In genomic region chr15:40807028-40807887, GRCh38 we compare ENCODE assay signal across 8 cellular contexts. TPM values are rescaled to one million over a fixed set of nuclear protein-coding genes. Genes with fewer than 3 reads are reported as not detected.
DNase-seq lines count a peak whose midpoint lies in the region; ATAC-seq, FAIRE-seq and TF ChIP-seq lines count a peak whose summit lies in the region.

DNAJC17 (minus strand) TSS chr15:40807473; CDS start chr15:40807446, 27 bp downstream.
A gene with protein sequence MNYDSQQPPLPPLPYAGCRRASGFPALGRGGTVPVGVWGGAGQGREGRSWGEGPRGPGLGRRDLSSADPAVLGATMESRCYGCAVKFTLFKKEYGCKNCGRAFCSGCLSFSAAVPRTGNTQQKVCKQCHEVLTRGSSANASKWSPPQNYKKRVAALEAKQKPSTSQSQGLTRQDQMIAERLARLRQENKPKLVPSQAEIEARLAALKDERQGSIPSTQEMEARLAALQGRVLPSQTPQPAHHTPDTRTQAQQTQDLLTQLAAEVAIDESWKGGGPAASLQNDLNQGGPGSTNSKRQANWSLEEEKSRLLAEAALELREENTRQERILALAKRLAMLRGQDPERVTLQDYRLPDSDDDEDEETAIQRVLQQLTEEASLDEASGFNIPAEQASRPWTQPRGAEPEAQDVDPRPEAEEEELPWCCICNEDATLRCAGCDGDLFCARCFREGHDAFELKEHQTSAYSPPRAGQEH (plus strand): TSS chr15:40807089. CDS start chr15:40807590, 501 bp downstream.

- H3K9me3 Mint-ChIP-seq in natural killer cell treated with Interleukin-12 subunit alpha and Interleukin-12 subunit beta and Interleukin-15 and Interleukin-18, amount 100 ng/mL, for 72 hours = no peaks in the 10 kb centered on the region

- H3K9ac ChIP-seq in Loucy (ENCODE audit: low read depth, low read length, poor library complexity, severe bottlenecking) = peak within 1 kb of the TSS; percentile 94

- no peaks in the 10 kb centered on the region for H3F3A ChIP-seq in Loucy (ENCODE audit: low read depth)

- H3K9me2 ChIP-seq in Loucy (replicated peaks; ENCODE audit: low read depth, low read length) = no peaks in the 10 kb centered on the region

- H3K36me3 Mint-ChIP-seq in natural killer cell treated with Interleukin-12 subunit alpha and Interleukin-12 subunit beta and Interleukin-15 and Interleukin-18, amount 100 ng/mL, for 72 hours = no peaks in the 10 kb centered on the region

- H3K79me2 ChIP-seq in Loucy (ENCODE audit: insufficient read depth, low read length) = peaks cover 26% of the 10 kb centered on the region; the same call in 1 of the 2 replicates

- H3K9me3 ChIP-seq in Loucy (ENCODE audit: insufficient read depth, low read depth, low read length) = no peaks in the 10 kb centered on the region

- TF ChIP-seq POLR2A in H54 (IDR thresholded peaks at IDR 0.05; ENCODE audit: low read depth, low read length) (peak; percentile 71), Raji (IDR thresholded peaks at IDR 0.05; ENCODE audit: insufficient read depth, low read depth, low read length) (peak; percentile 95)

- peak within 1 kb of the TSS; percentile 88 for H3K4me3 ChIP-seq in Loucy (ENCODE audit: low read length, poor library complexity, severe bottlenecking)

- no peaks in the 10 kb centered on the region for H3K27me3 Mint-ChIP-seq in natural killer cell treated with Interleukin-12 subunit alpha and Interleukin-12 subunit beta and Interleukin-15 and Interleukin-18, amount 100 ng/mL, for 72 hours

- H3K27ac Mint-ChIP-seq in natural killer cell treated with Interleukin-12 subunit alpha and Interleukin-12 subunit beta and Interleukin-15 and Interleukin-18, amount 100 ng/mL, for 72 hours = peak within 1 kb of the TSS; percentile 98 to 99

- H3K4me3 Mint-ChIP-seq in natural killer cell treated with Interleukin-12 subunit alpha and Interleukin-12 subunit beta and Interleukin-15 and Interleukin-18, amount 100 ng/mL, for 72 hours = peak within 1 kb of the TSS; percentile 100

- peak; percentile 21; the same call in 1 of the 2 replicates for TF ChIP-seq CTCF in Loucy (conservative IDR thresholded peaks at IDR 0.05; ENCODE audit: low read length)

- no peaks in the 10 kb centered on the region for H3K36me3 ChIP-seq in Loucy (ENCODE audit: insufficient read depth, low read length)

- DNase-seq in ELR (ENCODE audit: low read depth) (peak; percentile 98), H54 (ENCODE audit: insufficient read length, low spot score) (peak; percentile 95), fibroblast of peridontal ligament (ENCODE audit: extremely low read depth) (peak; percentile 98)
- peak; percentile 88 for DNase-seq in activated T-helper 9 cell treated with anti-CD3 and anti-CD28 coated beads, Interleukin-2, amount 50 U/mL, for 16 hours (ENCODE audit: low read depth)
- peak; percentile 97 for DNase-seq in natural killer cell treated with Interleukin-12 subunit alpha and Interleukin-12 subunit beta and Interleukin-15 and Interleukin-18, amount 100 ng/mL, for 72 hours (ENCODE audit: low spot score)
- DNase-seq in stimulated activated naive CD8-positive, alpha-beta T cell treated with anti-CD3 and anti-CD28 coated beads, Interleukin-15, Interleukin-2, amounts not matched to agents 100 U/mL and 50 U/mL, for 24 hours = peak; percentile 96

- peak; percentile 78 for FAIRE-seq in H54 (lab: Jason Lieb, UNC)

- H4K20me1 ChIP-seq in Loucy (ENCODE audit: insufficient read depth, low read length, poor library complexity, severe bottlenecking) = no peaks in the 10 kb centered on the region

- peak; percentile 99 for ATAC-seq in natural killer cell treated with Interleukin-12 subunit alpha and Interleukin-12 subunit beta and Interleukin-15 and Interleukin-18, amount 100 ng/mL, for 72 hours
- peak; percentile 99 for ATAC-seq in stimulated activated naive CD8-positive, alpha-beta T cell treated with anti-CD3 and anti-CD28 coated beads, Interleukin-15, Interleukin-2, amounts not matched to agents 100 U/mL and 50 U/mL, for 24 hours

- H3K4me2 ChIP-seq in Loucy (ENCODE audit: low read depth, low read length, poor library complexity, severe bottlenecking) = peak within 1 kb of the TSS; percentile 86

- H3K4me1 ChIP-seq in Loucy (ENCODE audit: insufficient read depth, low read length, poor library complexity, severe bottlenecking) = peaks cover 10% of the 10 kb centered on the region

- no peaks in the 10 kb centered on the region for H3K27me3 ChIP-seq in Loucy (ENCODE audit: insufficient read depth, low read length, poor library complexity, severe bottlenecking)

- H3K4me1 Mint-ChIP-seq in natural killer cell treated with Interleukin-12 subunit alpha and Interleukin-12 subunit beta and Interleukin-15 and Interleukin-18, amount 100 ng/mL, for 72 hours (ENCODE audit: low read depth in 2 of 2) = peaks cover 18 to 25% of the 10 kb centered on the region in 2 donors

- H2AFZ ChIP-seq in Loucy (ENCODE audit: low read length) = peak within 1 kb of the TSS; percentile 99

RNA-seq across cellular contexts. Expression of gene DNAJC17, which starts in this region (rescaled TPM):
- total RNA-seq in natural killer cell treated with Interleukin-12 subunit alpha and Interleukin-12 subunit beta and Interleukin-15 and Interleukin-18, amount 100 ng/mL, for 72 hours = 10 to 100 TPM; 40.4 to 62.6 TPM

RNA-seq across cellular contexts. Expression of the second gene that starts in this region (rescaled TPM):
- total RNA-seq in natural killer cell treated with Interleukin-12 subunit alpha and Interleukin-12 subunit beta and Interleukin-15 and Interleukin-18, amount 100 ng/mL, for 72 hours = 10 to 100 TPM; 17.2 to 39.1 TPM

Comparison
In these comparisons a context has a peak if more than half of its experiments do, and no peak if none do; other contexts are left out.
1. Peak in every context shown above with its lines: DNase-seq, ATAC-seq and H3K4me3 ChIP-seq.